21 cellular contexts compared by ENCODE assay signal in the genomic region with DNA sequence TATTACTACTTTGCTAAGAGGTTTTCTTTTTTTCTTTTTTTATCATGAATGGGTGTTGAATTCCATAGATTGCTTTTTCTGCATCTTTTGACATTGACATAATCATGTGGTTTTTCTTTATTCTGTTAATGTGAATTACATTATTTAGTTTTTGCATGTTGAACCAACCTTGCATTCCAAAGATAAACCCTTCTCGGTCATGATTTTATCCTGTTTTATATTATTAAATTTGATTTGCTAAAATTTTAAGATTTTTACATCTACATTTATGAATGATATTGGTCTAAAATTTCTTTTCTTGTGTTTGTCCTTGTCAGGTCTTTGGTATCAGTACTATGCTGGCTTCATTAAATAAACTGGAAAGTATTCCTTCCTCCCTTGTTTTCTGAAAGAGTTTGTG.
DNase-seq lines count a peak whose midpoint lies in the region; ATAC-seq, FAIRE-seq and TF ChIP-seq lines count a peak whose summit lies in the region.
"Had no signal": no experiment of that assay in that cellular context is flagged by ENCODE, and none has a peak within 500 bp of the region (broad histone marks: within the 10 kb centered on the region; RNA-seq: fewer than 3 reads in every experiment).

No MANE protein-coding gene starts in this region.

- no peak for DNase-seq in HepG2 (ENCODE audit: low spot score)
- DNase-seq in right lobe of liver: no peak
- no peak for DNase-seq in caudate nucleus (lab: John Stamatoyannopoulos, UW)
- no peak for DNase-seq in activated CD8-positive, alpha-beta T cell treated with anti-CD3 and anti-CD28 coated beads, Interleukin-2, amount 10 ng/mL, durations not matched to agents 7 days and 5 days
- DNase-seq: AML-193; Caco-2; Calu3; CD4-positive, alpha-beta T cell; CD8-positive, alpha-beta T cell; DMS79 treated with DMSO at 0.1 percent for 48 hours; GDM1 had no signal

- no peak overlapping the region for H2AFZ ChIP-seq in HepG2 (ENCODE audit: low read length)

- no peak overlapping the region for H3K4me3 Mint-ChIP-seq in activated CD8-positive, alpha-beta T cell treated with anti-CD3 and anti-CD28 coated beads, Interleukin-2, amount 10 ng/mL, durations not matched to agents 7 days and 5 days
- H3K4me3 Mint-ChIP-seq: B cell; CD4-positive, alpha-beta T cell; CD8-positive, alpha-beta T cell had no signal

- peaks cover 8% of the 10 kb centered on the region for H3K9me3 Mint-ChIP-seq in activated CD8-positive, alpha-beta T cell treated with anti-CD3 and anti-CD28 coated beads, Interleukin-2, amount 10 ng/mL, durations not matched to agents 7 days and 5 days (ENCODE audit: insufficient read depth)

- H3K36me3 ChIP-seq in HepG2 (replicated peaks in 1 of 2; ENCODE audit: control insufficient read depth in 1 of 2, insufficient read depth in 2 of 2, low read length in 2 of 2) (peaks cover 1 to 5% of the 10 kb centered on the region in 2 experiments; a peak in 1 of 5 replicates), right lobe of liver (peaks cover 0 to 4% (median 0%) of the 10 kb centered on the region in 4 donors)

- no TSS peak for BruUV-seq in HepG2 (replicated peaks; lab: Mats Ljungman, UMichigan)

- H3K4me1 Mint-ChIP-seq in activated CD8-positive, alpha-beta T cell treated with anti-CD3 and anti-CD28 coated beads, Interleukin-2, amount 10 ng/mL, durations not matched to agents 7 days and 5 days (ENCODE audit: low read depth): peaks cover 2% of the 10 kb centered on the region
- H3K4me1 Mint-ChIP-seq: B cell had no signal

- H3K27ac ChIP-seq in HepG2 (ENCODE audit: extremely low read length, insufficient read depth, low read length) (no peak overlapping the region), right lobe of liver (no peak overlapping the region), caudate nucleus (ENCODE audit: low read depth, low read length) (no peak overlapping the region)
- H3K27ac ChIP-seq: 22Rv1; A549; BLaER1 treated with 17β-estradiol and CSF1 and Interleukin-3, amounts not matched to agents 10 nM and 100 nM; C4-2B had no signal

- intact Hi-C loops in HepG2 (cut with micrococcal nuclease; ENCODE audit: unreplicated experiment) (no loop called here), right lobe of liver (cut with DNase I) (no loop called here)

- TF ChIP-seq RAD21 in HepG2 (CRISPR knock-in tag; IDR thresholded peaks at IDR 0.05): no peak

- H3K4me3 ChIP-seq in HepG2 (replicated peaks in 1 of 3; ENCODE audit: insufficient read depth in 1 of 3, low read depth in 2 of 3, low read length in 3 of 3) (no peak overlapping the region), right lobe of liver (no peak overlapping the region)
- H3K4me3 ChIP-seq: A549; BLaER1 treated with 17β-estradiol and CSF1 and Interleukin-3, amounts not matched to agents 10 nM and 100 nM; GM12878 had no signal

- in situ Hi-C loops in HepG2 (cut with HindIII; ENCODE audit: extremely low pct_ligation_motif_present, low pct_unique_long_range_greater_than_20kb): no loop called here

- no peak overlapping the region for H3K9ac ChIP-seq in HepG2 (ENCODE audit: insufficient read depth, low read depth, low read length)
- H3K9ac ChIP-seq: BLaER1 treated with 17β-estradiol and CSF1 and Interleukin-3, amounts not matched to agents 10 nM and 100 nM had no signal

- peaks cover 27% of the 10 kb centered on the region for H3K36me3 Mint-ChIP-seq in activated CD8-positive, alpha-beta T cell treated with anti-CD3 and anti-CD28 coated beads, Interleukin-2, amount 10 ng/mL, durations not matched to agents 7 days and 5 days (ENCODE audit: low read depth)

- POLR2A ChIA-PET in HepG2 (lab: Yijun Ruan, JAX): no interaction called here
- POLR2A ChIA-PET in activated CD8-positive, alpha-beta T cell treated with anti-CD3 and anti-CD28 coated beads, Interleukin-2, amount 10 ng/mL, durations not matched to agents 7 days and 5 days (lab: Charles Lee): no interaction called here

- WGBS in HepG2 (ENCODE audit: low lambda C conversion rate): 100% methylated on average over 1 of the region's 1 CpG
- whole genome bisulfite sequencing in right lobe of liver (ENCODE audit: insufficient coverage, low coverage, low lambda C conversion rate, missing lambda C conversion rate): 100% methylated on average over 1 of the region's 1 CpG

- TF ChIP-seq EP300 in HepG2 (IDR thresholded peaks at IDR 0.05; ENCODE audit: low read depth in 2 of 2, low read length in 2 of 2) (no peak), HepG2 (CRISPR knock-in tag; IDR thresholded peaks at IDR 0.05; ENCODE audit: borderline replicate concordance) (no peak)

- H3K79me2 ChIP-seq in HepG2 (ENCODE audit: insufficient read depth, low read length): no peaks in the 10 kb centered on the region

- TF ChIP-seq CTCF in HepG2 (CRISPR knock-in tag; IDR thresholded peaks at IDR 0.05) (no peak), right lobe of liver (IDR thresholded peaks at IDR 0.05) (no peak)

- H3K4me2 ChIP-seq in HepG2 (ENCODE audit: low read depth, low read length): no peak overlapping the region
- H3K4me2 ChIP-seq: A549; BLaER1 treated with 17β-estradiol and CSF1 and Interleukin-3, amounts not matched to agents 10 nM and 100 nM had no signal

- H3K27me3 Mint-ChIP-seq in activated CD8-positive, alpha-beta T cell treated with anti-CD3 and anti-CD28 coated beads, Interleukin-2, amount 10 ng/mL, durations not matched to agents 7 days and 5 days (ENCODE audit: low read depth): no peaks in the 10 kb centered on the region
- H3K27me3 Mint-ChIP-seq: B cell; CD4-positive, alpha-beta T cell had no signal

- no peaks in the 10 kb centered on the region for H4K20me1 ChIP-seq in HepG2 (ENCODE audit: insufficient read depth, low read length)
- H4K20me1 ChIP-seq: BLaER1 treated with 17β-estradiol and CSF1 and Interleukin-3, amounts not matched to agents 10 nM and 100 nM had no signal

- no peak overlapping the region for H3K27ac Mint-ChIP-seq in activated CD8-positive, alpha-beta T cell treated with anti-CD3 and anti-CD28 coated beads, Interleukin-2, amount 10 ng/mL, durations not matched to agents 7 days and 5 days
- H3K27ac Mint-ChIP-seq: B cell; CD4-positive, alpha-beta T cell; CD8-positive, alpha-beta T cell had no signal

- no peak for ATAC-seq in HepG2
- no peak for ATAC-seq in right lobe of liver
- ATAC-seq in activated CD8-positive, alpha-beta T cell treated with anti-CD3 and anti-CD28 coated beads, Interleukin-2, amount 10 ng/mL, durations not matched to agents 7 days and 5 days: no peak
- ATAC-seq: A549; CD8-positive, alpha-beta T cell; GM12878 had no signal

- TF ChIP-seq POLR2A in HepG2 (IDR thresholded peaks at IDR 0.05; ENCODE audit: insufficient read depth in 1 of 2, low read depth in 2 of 2, low read length in 2 of 2) (no peak), right lobe of liver (IDR thresholded peaks at IDR 0.05) (no peak)

- no peaks in the 10 kb centered on the region for H3K4me1 ChIP-seq in HepG2 (ENCODE audit: insufficient read depth, low read length)
- no peaks in the 10 kb centered on the region for H3K4me1 ChIP-seq in right lobe of liver
- H3K4me1 ChIP-seq: A549; BLaER1 treated with 17β-estradiol and CSF1 and Interleukin-3, amounts not matched to agents 10 nM and 100 nM; Caco-2 had no signal

- no peaks in the 10 kb centered on the region for H3K27me3 ChIP-seq in HepG2 (ENCODE audit: control insufficient read depth in 1 of 2, insufficient read depth in 2 of 2, low read length in 2 of 2)
- H3K27me3 ChIP-seq in right lobe of liver: no peaks in the 10 kb centered on the region
- H3K27me3 ChIP-seq: BLaER1 treated with 17β-estradiol and CSF1 and Interleukin-3, amounts not matched to agents 10 nM and 100 nM had no signal

- FAIRE-seq in HepG2 (lab: Jason Lieb, UNC) (peak; percentile 64), TTC549 (lab: Jason Lieb, UNC) (peak; percentile 39)
- FAIRE-seq: A549, D721Med, GM12878, GM12892, GM18507 had no signal

- peaks cover 5% of the 10 kb centered on the region for H3K9me3 ChIP-seq in HepG2 (ENCODE audit: low read length)
- no peaks in the 10 kb centered on the region for H3K9me3 ChIP-seq in right lobe of liver

- CTCF ChIA-PET in HepG2 (lab: Yijun Ruan, JAX; ENCODE audit: low intra/inter-chr PET ratio, low total read pairs): no interaction called here
- CTCF ChIA-PET in activated CD8-positive, alpha-beta T cell treated with anti-CD3 and anti-CD28 coated beads, Interleukin-2, amount 10 ng/mL, durations not matched to agents 7 days and 5 days (lab: Charles Lee): no interaction called here

TF ChIP-seq in HepG2, 621 proteins besides CTCF, POLR2A, EP300 and RAD21:
- no peak for TF ChIP-seq ARNT2 (CRISPR knock-in tag; IDR thresholded peaks at IDR 0.05; ENCODE audit: low read depth)
- no peak for TF ChIP-seq FOSL2 (CRISPR knock-in tag; IDR thresholded peaks at IDR 0.05)
- TF ChIP-seq ARHGAP35 (CRISPR knock-in tag; IDR thresholded peaks at IDR 0.05; ENCODE audit: borderline replicate concordance): no peak
